ENCODE assay signal across 8 cellular contexts in the genomic region with DNA sequence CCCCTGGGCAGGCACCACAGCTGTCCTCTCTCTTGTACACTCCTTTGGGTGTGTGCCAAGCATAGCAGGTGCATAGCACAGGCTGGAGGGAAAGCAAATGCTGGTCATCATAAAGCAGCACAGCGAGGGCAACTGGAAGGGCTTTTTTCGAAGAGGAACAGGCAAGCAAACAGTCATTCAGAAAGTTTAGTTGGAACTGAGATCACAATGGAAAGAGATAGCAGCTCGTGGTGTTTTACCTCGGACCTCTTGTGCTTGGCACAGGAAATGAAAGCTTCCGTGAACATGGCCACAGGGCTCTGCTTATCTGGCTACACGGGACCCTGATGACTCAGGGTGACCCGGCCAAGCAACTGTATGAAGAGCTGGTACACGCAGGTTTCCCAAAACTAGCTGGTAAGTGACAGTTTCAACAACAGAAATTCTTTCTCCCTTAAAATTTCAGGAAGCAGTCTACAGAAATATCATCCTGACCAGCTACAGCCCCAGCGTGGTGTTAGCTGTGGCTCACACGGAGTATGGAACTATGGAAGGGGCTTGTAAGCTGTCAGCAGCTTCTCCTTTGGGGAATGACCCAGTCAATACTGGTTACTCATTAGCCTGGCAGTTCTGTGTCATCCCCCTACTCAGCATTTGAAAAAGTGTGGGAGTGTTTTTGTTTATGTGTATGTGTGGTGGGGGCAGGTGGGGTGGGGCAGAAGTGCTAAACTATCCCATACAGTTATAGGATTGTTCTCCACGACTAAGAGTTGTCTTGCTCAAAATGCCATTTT. TPM values are rescaled to one million over a fixed set of nuclear protein-coding genes. Genes with fewer than 3 reads are reported as not detected.
DNase-seq lines count a peak whose midpoint lies in the region; ATAC-seq and TF ChIP-seq lines count a peak whose summit lies in the region.

No MANE protein-coding gene starts in this region.

- ATAC-seq in GM18870 (IDR thresholded peaks at IDR 0.05; ENCODE audit: unreplicated experiment) (peak; percentile 88), HG03095 (IDR thresholded peaks at IDR 0.05; ENCODE audit: unreplicated experiment) (peak; percentile 91), heart right ventricle (peak; percentile 64 to 90 (median 73))
- peak; percentile 95 for ATAC-seq in activated CD8-positive, alpha-beta T cell treated with anti-CD3 and anti-CD28 coated beads, Interleukin-2, amount 10 ng/mL, durations not matched to agents 7 days and 5 days

- H3K4me1 ChIP-seq in BE2C (peaks cover 48% of the 10 kb centered on the region), heart right ventricle (peaks cover 0 to 21% (median 12%) of the 10 kb centered on the region in 9 donors)

- peak; percentile 76 for DNase-seq in BE2C
- peak; percentile 66 for DNase-seq in NCI-H345 treated with DMSO at 0.1 percent for 48 hours (lab: John Stamatoyannopoulos, UW; ENCODE audit: unreplicated experiment)
- peak; percentile 67 for DNase-seq in activated CD8-positive, alpha-beta T cell treated with anti-CD3 and anti-CD28 coated beads, Interleukin-2, amount 10 ng/mL, durations not matched to agents 7 days and 5 days
- DNase-seq in heart right ventricle = peak in 1 of 2 donors; percentile 29
- DNase-seq in stimulated activated CD4-positive, alpha-beta T cell treated with anti-CD3 and anti-CD28 coated beads, Interleukin-2, amount 100 ng/mL, for 24 hours = peak; percentile 57 to 69
- DNase-seq in central memory CD4-positive, alpha-beta T cell = no peak

- H3K27ac Mint-ChIP-seq in activated CD8-positive, alpha-beta T cell treated with anti-CD3 and anti-CD28 coated beads, Interleukin-2, amount 10 ng/mL, durations not matched to agents 7 days and 5 days = peak overlapping the region; percentile 87

- H3K27me3 ChIP-seq in BE2C = no peaks in the 10 kb centered on the region
- no peaks in the 10 kb centered on the region for H3K27me3 ChIP-seq in heart right ventricle

- intact Hi-C loops in heart right ventricle (cut with DNase I) = loop anchor here in 1 of 10 donors (10.0 kb wide), 1 partner anchor 154 kb away; a partner anchor contains a TSS

- H3K9me3 Mint-ChIP-seq in activated CD8-positive, alpha-beta T cell treated with anti-CD3 and anti-CD28 coated beads, Interleukin-2, amount 10 ng/mL, durations not matched to agents 7 days and 5 days (ENCODE audit: insufficient read depth) = no peaks in the 10 kb centered on the region

- H3K36me3 Mint-ChIP-seq in activated CD8-positive, alpha-beta T cell treated with anti-CD3 and anti-CD28 coated beads, Interleukin-2, amount 10 ng/mL, durations not matched to agents 7 days and 5 days (ENCODE audit: low read depth) = peaks cover 28% of the 10 kb centered on the region

- no peaks in the 10 kb centered on the region for H3K27me3 Mint-ChIP-seq in activated CD8-positive, alpha-beta T cell treated with anti-CD3 and anti-CD28 coated beads, Interleukin-2, amount 10 ng/mL, durations not matched to agents 7 days and 5 days (ENCODE audit: low read depth)

- peak overlapping the region; percentile 46 for H3K4me3 ChIP-seq in BE2C (ENCODE audit: low read depth, low read length)
- peak overlapping the region in 6 of 10 donors; percentile 18 to 39 (median 26) for H3K4me3 ChIP-seq in heart right ventricle

- CTCF ChIA-PET in activated CD8-positive, alpha-beta T cell treated with anti-CD3 and anti-CD28 coated beads, Interleukin-2, amount 10 ng/mL, durations not matched to agents 7 days and 5 days (lab: Charles Lee) = interaction anchor here (0.8 to 2.3 kb wide), 8 partner anchors 9 to 619 kb away, joined by 3 to 20 read pairs (median 3); no protein-coding TSS in a partner anchor

- H3K27ac ChIP-seq in heart right ventricle = peak overlapping the region in 3 of 10 donors; percentile 1 to 45 (median 21)

- H3K36me3 ChIP-seq in BE2C (peaks cover 18% of the 10 kb centered on the region), heart right ventricle (peaks cover 0 to 22% (median 0%) of the 10 kb centered on the region in 9 donors)

- peak overlapping the region; percentile 70 for H3K4me3 Mint-ChIP-seq in activated CD8-positive, alpha-beta T cell treated with anti-CD3 and anti-CD28 coated beads, Interleukin-2, amount 10 ng/mL, durations not matched to agents 7 days and 5 days

- 14 to 16% methylated on average over 11 of the region's 11 CpGs for WGBS in heart right ventricle, 2 donors

- POLR2A ChIA-PET in activated CD8-positive, alpha-beta T cell treated with anti-CD3 and anti-CD28 coated beads, Interleukin-2, amount 10 ng/mL, durations not matched to agents 7 days and 5 days (lab: Charles Lee) = interaction anchor here (0.7 to 1.2 kb wide), 3 partner anchors 10 to 48 kb away, joined by 3 to 7 read pairs (median 5); a partner anchor contains a TSS

- no peak for TF ChIP-seq CTCF in BE2C (IDR thresholded peaks at IDR 0.05; ENCODE audit: low read depth, low read length)
- TF ChIP-seq CTCF in heart right ventricle (IDR thresholded peaks at IDR 0.05) = no peak

- H3K4me1 Mint-ChIP-seq in activated CD8-positive, alpha-beta T cell treated with anti-CD3 and anti-CD28 coated beads, Interleukin-2, amount 10 ng/mL, durations not matched to agents 7 days and 5 days (ENCODE audit: low read depth) = peaks cover 21% of the 10 kb centered on the region

- no peaks in the 10 kb centered on the region for H3K9me3 ChIP-seq in BE2C
- H3K9me3 ChIP-seq in heart right ventricle = no peaks in the 10 kb centered on the region

RNA-seq across cellular contexts. Expression of a gene that starts 48.1 kb away (rescaled TPM):
- polyA plus RNA-seq in BE2C (2012; ENCODE audit: insufficient read depth, insufficient read length, low read depth) = 16.3 TPM
- total RNA-seq in activated CD8-positive, alpha-beta T cell treated with anti-CD3 and anti-CD28 coated beads, Interleukin-2, amount 10 ng/mL, durations not matched to agents 7 days and 5 days = 10 to 100 TPM; 21.3 to 23.9 TPM
- 1 to 10 TPM; 2.6 to 5.5 (median 3.8) TPM for total RNA-seq in heart right ventricle
- polyA plus RNA-seq in heart right ventricle = 1 to 10 TPM; 5.0 to 5.5 TPM

RNA-seq across cellular contexts. Expression of a gene that starts 57.9 kb away (rescaled TPM):
- polyA plus RNA-seq in BE2C (2012; ENCODE audit: insufficient read depth, insufficient read length, low read depth) = 0.73 TPM
- under 1 TPM; 0.18 to 0.32 TPM for total RNA-seq in activated CD8-positive, alpha-beta T cell treated with anti-CD3 and anti-CD28 coated beads, Interleukin-2, amount 10 ng/mL, durations not matched to agents 7 days and 5 days
- total RNA-seq in heart right ventricle = under 1 TPM in 4 of 10 donors, not detected in 6; 0.10 to 0.30 (median 0.21) TPM
- under 1 TPM; 0.04 to 0.37 TPM for polyA plus RNA-seq in heart right ventricle
